27 cellular contexts compared by ENCODE assay signal in the genomic region with DNA sequence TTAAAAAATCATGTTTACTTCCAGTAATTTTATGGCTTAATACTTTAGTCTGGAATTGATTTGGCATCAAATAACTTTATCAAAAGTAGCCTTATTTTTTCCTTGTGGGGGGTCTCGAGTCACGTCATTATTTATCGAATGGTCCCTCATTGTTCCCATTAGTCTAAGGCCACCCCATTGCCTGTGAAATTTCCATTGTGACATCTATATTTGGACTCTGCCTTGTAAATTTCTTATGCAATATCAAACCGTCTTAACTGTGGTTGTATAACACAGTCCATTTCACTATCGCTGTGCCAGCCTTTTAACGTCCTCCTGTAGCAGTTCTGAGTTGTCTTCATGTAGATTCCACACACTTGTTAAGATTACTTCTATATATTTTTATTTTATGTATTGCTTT.
"Had no signal": no experiment of that assay in that cellular context is flagged by ENCODE, and none has a peak within 500 bp of the region (broad histone marks: within the 10 kb centered on the region; RNA-seq: fewer than 3 reads in every experiment).

No MANE protein-coding gene starts in this region.

- H3K9me3 Mint-ChIP-seq: activated naive CD8-positive, alpha-beta T cell treated with anti-CD3 and anti-CD28 coated beads, Interleukin-2, amount 10 ng/mL, durations not matched to agents 7 days and 5 days; activated T-cell treated with anti-CD3 and anti-CD28 coated beads, Interleukin-2, amount 50 U/mL, for 24 hours; activated T-helper 17 cell treated with anti-CD3 and anti-CD28 coated beads, Interleukin-2, amount 50 U/mL, for 72 hours; mesothelial cell of epicardium; naive thymus-derived CD8-positive, alpha-beta T cell; neural progenitor cell; WTC11 had no signal

- H3K27me3 Mint-ChIP-seq: activated T-cell treated with anti-CD3 and anti-CD28 coated beads, Interleukin-2, amount 50 U/mL, for 24 hours had no signal

- H3K27ac ChIP-seq: breast epithelium, colonic mucosa, esophagus squamous epithelium, gastrocnemius medialis, neural progenitor cell, spleen, thoracic aorta, upper lobe of left lung had no signal

- DNase-seq: activated CD4-positive, alpha-beta T cell treated with anti-CD3 and anti-CD28 coated beads, Interleukin-2, amount 50 U/mL, for 4 hours; activated CD8-positive, alpha-beta memory T cell treated with anti-CD3 and anti-CD28 coated beads for 24 hours; activated CD8-positive, alpha-beta memory T cell treated with anti-CD3 and anti-CD28 coated beads, Interleukin-2, amount 50 U/mL, for 4 hours; activated naive CD4-positive, alpha-beta T cell; activated T-cell treated with anti-CD3 and anti-CD28 coated beads, Interleukin-2, amount 50 U/mL, for 24 hours; amniotic stem cell; colonic mucosa; esophagus squamous epithelium; hypothalamus; left ventricle myocardium superior; mammary epithelial cell; naive thymus-derived CD8-positive, alpha-beta T cell; retina; spleen; stimulated activated CD4-positive, alpha-beta T cell treated with anti-CD3 and anti-CD28 coated beads, Interleukin-4, amount 100 ng/mL, for 1 hour; stimulated activated naive CD4-positive, alpha-beta T cell; T-helper 9 cell had no signal

- H3K27me3 ChIP-seq: breast epithelium, colonic mucosa, gastrocnemius medialis, neural progenitor cell, upper lobe of left lung had no signal

- H3K9me3 ChIP-seq: breast epithelium, colonic mucosa, esophagus squamous epithelium, gastrocnemius medialis, spleen, thoracic aorta, upper lobe of left lung had no signal

- H3K4me1 Mint-ChIP-seq: activated naive CD8-positive, alpha-beta T cell treated with anti-CD3 and anti-CD28 coated beads, Interleukin-2, amount 10 ng/mL, durations not matched to agents 7 days and 5 days; activated T-helper 17 cell treated with anti-CD3 and anti-CD28 coated beads, Interleukin-2, amount 50 U/mL, for 72 hours; mesothelial cell of epicardium; naive thymus-derived CD8-positive, alpha-beta T cell; neural progenitor cell had no signal

- H3K27ac Mint-ChIP-seq: activated naive CD8-positive, alpha-beta T cell treated with anti-CD3 and anti-CD28 coated beads, Interleukin-2, amount 10 ng/mL, durations not matched to agents 7 days and 5 days; activated T-cell treated with anti-CD3 and anti-CD28 coated beads, Interleukin-2, amount 50 U/mL, for 24 hours; activated T-helper 17 cell treated with anti-CD3 and anti-CD28 coated beads, Interleukin-2, amount 50 U/mL, for 72 hours; mesothelial cell of epicardium; naive thymus-derived CD8-positive, alpha-beta T cell; neural progenitor cell; progenitor cell of endocrine pancreas; WTC11 had no signal

- H3K4me1 ChIP-seq: breast epithelium, colonic mucosa, esophagus squamous epithelium, gastrocnemius medialis, neural progenitor cell, spleen, upper lobe of left lung had no signal

- ATAC-seq: activated T-helper 17 cell treated with anti-CD3 and anti-CD28 coated beads, Interleukin-2, amount 50 U/mL, for 72 hours; gastrocnemius medialis; left ventricle myocardium superior; naive thymus-derived CD8-positive, alpha-beta T cell; WTC11 had no signal

- H3K4me3 ChIP-seq: breast epithelium, colonic mucosa, esophagus squamous epithelium, gastrocnemius medialis, neural progenitor cell, spleen, thoracic aorta, upper lobe of left lung had no signal

- H3K36me3 ChIP-seq: breast epithelium, colonic mucosa, esophagus squamous epithelium, gastrocnemius medialis, neural progenitor cell, spleen, thoracic aorta, upper lobe of left lung had no signal

- H3K36me3 Mint-ChIP-seq: activated naive CD8-positive, alpha-beta T cell treated with anti-CD3 and anti-CD28 coated beads, Interleukin-2, amount 10 ng/mL, durations not matched to agents 7 days and 5 days; mesothelial cell of epicardium; naive thymus-derived CD8-positive, alpha-beta T cell; neural progenitor cell; WTC11 had no signal

- H3K4me3 Mint-ChIP-seq: activated naive CD8-positive, alpha-beta T cell treated with anti-CD3 and anti-CD28 coated beads, Interleukin-2, amount 10 ng/mL, durations not matched to agents 7 days and 5 days; activated T-cell treated with anti-CD3 and anti-CD28 coated beads, Interleukin-2, amount 50 U/mL, for 24 hours; activated T-helper 17 cell treated with anti-CD3 and anti-CD28 coated beads, Interleukin-2, amount 50 U/mL, for 72 hours; mesothelial cell of epicardium; naive thymus-derived CD8-positive, alpha-beta T cell; neural progenitor cell; WTC11 had no signal
